Comparison of ENCODE assay signal across 19 cellular contexts in genomic region chr12:89363582-89363981, GRCh38.
"Had no signal": no experiment of that assay in that cellular context is flagged by ENCODE, and none has a peak within 500 bp of the region (broad histone marks: within the 10 kb centered on the region; RNA-seq: fewer than 3 reads in every experiment).

No MANE protein-coding gene starts in this region.

- H3K27ac Mint-ChIP-seq: activated CD8-positive, alpha-beta memory T cell treated with anti-CD3 and anti-CD28 coated beads, Interleukin-2, amount 10 ng/mL, durations not matched to agents 7 days and 5 days; activated naive CD4-positive, alpha-beta T cell treated with anti-CD3 and anti-CD28 coated beads for 36 hours; natural killer cell; stimulated activated naive CD8-positive, alpha-beta T cell treated with anti-CD3 and anti-CD28 coated beads, Interleukin-15, Interleukin-2, amounts not matched to agents 100 ng/mL and 50 ng/mL, for 24 hours; T-cell; T-helper 2 cell treated with Interferon-gamma antibody and Interleukin-4, amounts not matched to agents 5 μg/mL and 100 μg/mL, for 36 hours had no signal

- H3K27me3 Mint-ChIP-seq: activated CD8-positive, alpha-beta memory T cell treated with anti-CD3 and anti-CD28 coated beads, Interleukin-2, amount 10 ng/mL, durations not matched to agents 7 days and 5 days had no signal

- H3K27ac ChIP-seq: prostate gland, thyroid gland, WERI-Rb-1 had no signal

- H3K9me3 Mint-ChIP-seq: activated naive CD4-positive, alpha-beta T cell treated with anti-CD3 and anti-CD28 coated beads for 36 hours; natural killer cell; stimulated activated naive CD8-positive, alpha-beta T cell treated with anti-CD3 and anti-CD28 coated beads, Interleukin-15, Interleukin-2, amounts not matched to agents 100 ng/mL and 50 ng/mL, for 24 hours; T-cell; T-helper 2 cell treated with Interferon-gamma antibody and Interleukin-4, amounts not matched to agents 5 μg/mL and 100 μg/mL, for 36 hours had no signal

- DNase-seq: activated CD4-positive, alpha-beta T cell treated with anti-CD3 and anti-CD28 coated beads, Interleukin-2, amount 50 U/mL, for 48 hours; activated CD4-positive, CD25-positive, alpha-beta regulatory T cell treated with anti-CD3 and anti-CD28 coated beads, Interleukin-2, amount 50 U/mL, for 72 hours; activated CD8-positive, alpha-beta memory T cell treated with anti-CD3 and anti-CD28 coated beads, Interleukin-2, amount 10 ng/mL, durations not matched to agents 7 days and 5 days; activated effector memory CD4-positive, alpha-beta T cell treated with Interleukin-2 at 50 U/mL for 16 hours; activated naive CD4-positive, alpha-beta T cell treated with anti-CD3 and anti-CD28 coated beads for 36 hours; midbrain; natural killer cell; stimulated activated CD4-positive, alpha-beta T cell treated with anti-CD3 and anti-CD28 coated beads, Interleukin-12 subunit alpha, Interleukin-12 subunit beta, amount 100 ng/mL, for 4 hours; stimulated activated CD4-positive, alpha-beta T cell treated with anti-CD3 and anti-CD28 coated beads, Interleukin-4, amount 100 ng/mL, for 4 hours; substantia nigra; T-cell; thyroid gland; WERI-Rb-1 had no signal

- FAIRE-seq: TTC549 had no signal

- ATAC-seq: left lobe of liver, natural killer cell, T-cell had no signal

- H3K36me3 Mint-ChIP-seq: natural killer cell, T-cell had no signal

- H3K4me3 ChIP-seq: cardiac muscle cell, prostate gland, thyroid gland had no signal

- H3K36me3 ChIP-seq: cardiac muscle cell, thyroid gland, WERI-Rb-1 had no signal

- H3K4me1 ChIP-seq: prostate gland, thyroid gland had no signal

- H3K9me3 ChIP-seq: prostate gland, thyroid gland had no signal

- H3K27me3 ChIP-seq: cardiac muscle cell, thyroid gland had no signal

- H3K4me3 Mint-ChIP-seq: activated CD8-positive, alpha-beta memory T cell treated with anti-CD3 and anti-CD28 coated beads, Interleukin-2, amount 10 ng/mL, durations not matched to agents 7 days and 5 days; activated naive CD4-positive, alpha-beta T cell treated with anti-CD3 and anti-CD28 coated beads for 36 hours; natural killer cell; stimulated activated naive CD8-positive, alpha-beta T cell treated with anti-CD3 and anti-CD28 coated beads, Interleukin-15, Interleukin-2, amounts not matched to agents 100 ng/mL and 50 ng/mL, for 24 hours; T-cell; T-helper 2 cell treated with Interferon-gamma antibody and Interleukin-4, amounts not matched to agents 5 μg/mL and 100 μg/mL, for 36 hours had no signal

- H3K4me1 Mint-ChIP-seq: T-cell had no signal
